In the genomic region with DNA sequence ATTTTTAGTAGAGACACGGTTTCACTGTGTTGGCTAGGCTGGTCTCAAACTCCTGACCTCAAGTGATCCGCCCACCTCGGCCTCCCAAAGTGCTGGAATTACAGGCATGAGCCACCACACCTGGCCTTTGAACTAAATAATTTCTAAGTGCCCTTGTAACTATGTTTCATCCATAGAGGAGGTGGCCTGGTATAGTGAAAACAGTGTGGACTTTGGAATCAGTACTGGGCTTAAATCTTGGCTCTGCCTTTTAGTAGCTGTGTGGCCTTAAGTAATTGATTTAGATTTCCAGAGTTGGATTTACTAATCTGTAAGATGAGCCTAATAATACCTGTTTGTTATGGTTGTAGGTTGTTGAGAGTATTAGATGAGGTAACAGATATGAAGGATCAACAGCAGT, we compare ENCODE assay signal across 34 cellular contexts. TPM values are rescaled to one million over a fixed set of nuclear protein-coding genes. Genes with fewer than 3 reads are reported as not detected.
"Had no signal": no experiment of that assay in that cellular context is flagged by ENCODE, and none has a peak within 500 bp of the region (broad histone marks: within the 10 kb centered on the region; RNA-seq: fewer than 3 reads in every experiment).

No MANE protein-coding gene starts in this region.

- H3K4me1 Mint-ChIP-seq: naive B cell; naive thymus-derived CD8-positive, alpha-beta T cell; neural crest cell; stimulated activated memory B cell treated with anti-CD40 and anti-IgM and Interleukin-4, amounts not matched to agents 10 μg/mL and 1 μg/mL and 100 μg/mL, for 72 hours; stimulated activated naive CD8-positive, alpha-beta T cell treated with anti-CD3 and anti-CD28 coated beads, Interleukin-15, amount 100 ng/mL, for 72 hours had no signal

- H3K4me2 ChIP-seq: smooth muscle cell had no signal

- H3K9me3 ChIP-seq: ovary, right lobe of liver, sigmoid colon, spleen, suprapubic skin, testis, tibial artery, transverse colon, upper lobe of right lung, uterus had no signal

- H3K9me3 Mint-ChIP-seq: natural killer cell treated with Interleukin-12 subunit alpha and Interleukin-12 subunit beta and Interleukin-15 and Interleukin-18, amount 100 ng/mL, for 72 hours; neural crest cell; stimulated activated naive CD8-positive, alpha-beta T cell treated with anti-CD3 and anti-CD28 coated beads, Interleukin-15, amount 100 ng/mL, for 72 hours; type B pancreatic cell had no signal

- H2AFZ ChIP-seq: parathyroid adenoma had no signal

- DNase-seq: naive B cell; naive thymus-derived CD8-positive, alpha-beta T cell; nephron progenitor cell; occipital lobe; ovary; posterior cingulate gyrus; psoas muscle; right cardiac atrium; sigmoid colon; spleen; stimulated activated CD4-positive, alpha-beta T cell treated with anti-CD3 and anti-CD28 coated beads, Interleukin-12 subunit alpha, Interleukin-12 subunit beta, amount 100 ng/mL, for 4 hours; stimulated activated CD4-positive, alpha-beta T cell treated with anti-CD3 and anti-CD28 coated beads, Interleukin-1b, Interleukin-23, amount 100 ng/mL, for 48 hours; stimulated activated CD4-positive, alpha-beta T cell treated with anti-CD3 and anti-CD28 coated beads, Interleukin-2, amount 100 ng/mL, for 48 hours; stimulated activated CD4-positive, alpha-beta T cell treated with anti-CD3 and anti-CD28 coated beads, Interleukin-4, amount 100 ng/mL, for 24 hours; stimulated activated naive CD4-positive, alpha-beta T cell; stimulated activated naive CD8-positive, alpha-beta T cell treated with anti-CD3 and anti-CD28 coated beads, Interleukin-15, amount 100 ng/mL, for 72 hours; stimulated activated naive CD8-positive, alpha-beta T cell treated with anti-CD3 and anti-CD28 coated beads, Interleukin-15, Interleukin-2, amounts not matched to agents 100 U/mL and 50 U/mL, for 24 hours; substantia nigra; testis; tibial artery; transverse colon; upper lobe of right lung; uterus had no signal

- H3K27ac Mint-ChIP-seq: naive B cell; naive thymus-derived CD8-positive, alpha-beta T cell; natural killer cell treated with Interleukin-12 subunit alpha and Interleukin-12 subunit beta and Interleukin-15 and Interleukin-18, amount 100 ng/mL, for 72 hours; stimulated activated memory B cell treated with anti-CD40 and anti-IgM and Interleukin-4, amounts not matched to agents 10 μg/mL and 1 μg/mL and 100 μg/mL, for 72 hours; stimulated activated naive CD8-positive, alpha-beta T cell treated with anti-CD3 and anti-CD28 coated beads, Interleukin-15, amount 100 ng/mL, for 72 hours; type B pancreatic cell had no signal

- H3K9ac ChIP-seq: parathyroid adenoma had no signal

- H3K36me3 Mint-ChIP-seq: natural killer cell treated with Interleukin-12 subunit alpha and Interleukin-12 subunit beta and Interleukin-15 and Interleukin-18, amount 100 ng/mL, for 72 hours; stimulated activated memory B cell treated with anti-CD40 and anti-IgM and Interleukin-4, amounts not matched to agents 10 μg/mL and 1 μg/mL and 100 μg/mL, for 72 hours; type B pancreatic cell had no signal

- H3K4me3 ChIP-seq: ovary, psoas muscle, right lobe of liver, sigmoid colon, smooth muscle cell, spleen, suprapubic skin, testis, tibial artery, transverse colon, upper lobe of right lung, uterus had no signal

- H3K36me3 ChIP-seq: ovary, right lobe of liver, sigmoid colon, spleen, suprapubic skin, tibial artery, transverse colon, upper lobe of right lung, uterus had no signal

- H3K4me1 ChIP-seq: parathyroid adenoma, psoas muscle, sigmoid colon, suprapubic skin, testis, tibial artery, transverse colon, upper lobe of right lung, uterus had no signal

- H3K27me3 Mint-ChIP-seq: stimulated activated memory B cell treated with anti-CD40 and anti-IgM and Interleukin-4, amounts not matched to agents 10 μg/mL and 1 μg/mL and 100 μg/mL, for 72 hours had no signal

- H3K27me3 ChIP-seq: ovary, right lobe of liver, sigmoid colon, spleen, testis, tibial artery, transverse colon, upper lobe of right lung, uterus had no signal

- ATAC-seq: naive thymus-derived CD8-positive, alpha-beta T cell; natural killer cell treated with Interleukin-12 subunit alpha and Interleukin-12 subunit beta and Interleukin-15 and Interleukin-18, amount 100 ng/mL, for 72 hours; psoas muscle; right cardiac atrium; stimulated activated memory B cell treated with anti-CD40 and anti-IgM and Interleukin-4, amounts not matched to agents 10 μg/mL and 1 μg/mL and 100 μg/mL, for 72 hours; stimulated activated naive CD8-positive, alpha-beta T cell treated with anti-CD3 and anti-CD28 coated beads, Interleukin-15, amount 100 ng/mL, for 72 hours; stimulated activated naive CD8-positive, alpha-beta T cell treated with anti-CD3 and anti-CD28 coated beads, Interleukin-15, Interleukin-2, amounts not matched to agents 100 U/mL and 50 U/mL, for 24 hours; upper lobe of right lung had no signal

- H3K27ac ChIP-seq: ovary, parathyroid adenoma, psoas muscle, right lobe of liver, sigmoid colon, spleen, suprapubic skin, testis, tibial artery, transverse colon, upper lobe of right lung, uterus had no signal

- H3K79me2 ChIP-seq: parathyroid adenoma had no signal

- H3K4me3 Mint-ChIP-seq: naive B cell; naive thymus-derived CD8-positive, alpha-beta T cell; natural killer cell treated with Interleukin-12 subunit alpha and Interleukin-12 subunit beta and Interleukin-15 and Interleukin-18, amount 100 ng/mL, for 72 hours; nephron progenitor cell; neural crest cell; stimulated activated memory B cell treated with anti-CD40 and anti-IgM and Interleukin-4, amounts not matched to agents 10 μg/mL and 1 μg/mL and 100 μg/mL, for 72 hours; stimulated activated naive CD8-positive, alpha-beta T cell treated with anti-CD3 and anti-CD28 coated beads, Interleukin-15, amount 100 ng/mL, for 72 hours; type B pancreatic cell had no signal

RNA-seq across cellular contexts. Expression of gene TGM3, which starts 14.2 kb away (rescaled TPM):
- total RNA-seq: naive thymus-derived CD8-positive, alpha-beta T cell; natural killer cell treated with Interleukin-12 subunit alpha and Interleukin-12 subunit beta and Interleukin-15 and Interleukin-18, amount 100 ng/mL, for 72 hours; osteoblast; renal cortical epithelial cell; right cardiac atrium; sigmoid colon; upper lobe of right lung; urinary bladder had no signal
- polyA plus RNA-seq: naive thymus-derived CD8-positive, alpha-beta T cell; urinary bladder had no signal
